Comparison of ENCODE assay signal across 10 cellular contexts in the genomic region with DNA sequence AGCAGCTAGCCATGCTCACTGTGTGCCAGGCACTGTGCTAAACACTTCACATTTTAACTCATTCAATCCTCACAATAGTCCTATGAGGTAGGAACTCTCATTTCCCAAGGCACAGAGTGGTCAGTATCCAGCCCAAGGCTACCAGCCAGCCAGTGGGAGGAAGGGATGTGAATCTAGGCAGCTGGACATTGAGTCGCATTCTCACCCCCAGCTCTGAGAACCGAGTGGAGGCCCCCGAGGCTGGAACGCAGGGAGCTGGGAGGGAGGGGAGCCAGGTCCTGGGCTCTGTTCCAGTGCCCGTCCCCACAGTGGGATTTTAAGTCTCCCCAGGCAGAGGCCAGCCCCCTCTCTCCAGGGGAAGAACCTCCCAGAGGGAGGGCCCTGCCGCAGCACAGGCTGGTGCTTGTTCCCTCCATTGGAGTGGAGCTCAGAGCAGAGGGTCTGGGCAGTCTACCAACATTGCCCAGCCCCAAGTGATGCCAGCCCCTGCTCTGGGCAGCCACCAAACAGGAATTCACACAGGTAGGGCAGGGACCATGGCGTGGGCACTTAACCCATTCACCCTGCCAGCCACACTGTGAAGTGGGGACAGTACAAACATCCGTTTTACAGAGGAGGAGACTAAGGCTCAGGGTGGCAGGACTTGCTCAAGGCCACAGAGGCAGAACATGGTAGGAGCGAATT.
A peak's percentile ranks its signal among the peaks of the same experiment; 100 is the strongest.
DNase-seq lines count a peak whose midpoint lies in the region; FAIRE-seq and TF ChIP-seq lines count a peak whose summit lies in the region.
"Had no signal": no experiment of that assay in that cellular context is flagged by ENCODE, and none has a peak within 500 bp of the region (broad histone marks: within the 10 kb centered on the region; RNA-seq: fewer than 3 reads in every experiment).

No MANE protein-coding gene starts in this region.

- no peaks in the 10 kb centered on the region for H3K79me2 ChIP-seq in ACC112 (ENCODE audit: control insufficient read depth, insufficient read depth, low read length, unreplicated experiment)
- H3K79me2 ChIP-seq: parathyroid adenoma had no signal

- intact Hi-C loops in prostate gland (cut with DNase I), result no loop called here

- H3K27ac ChIP-seq in ACC112 (ENCODE audit: low read depth, low read length) (peak overlapping the region; percentile 81), prostate gland (peak overlapping the region; percentile 79 to 80)
- H3K27ac ChIP-seq: parathyroid adenoma had no signal

- TF ChIP-seq POLR2A in prostate gland (IDR thresholded peaks at IDR 0.05) (peak; percentile 21), H54 (IDR thresholded peaks at IDR 0.05; ENCODE audit: low read depth, low read length) (no peak)

- no peak for TF ChIP-seq CTCF in fibroblast of villous mesenchyme (IDR thresholded peaks at IDR 0.05; ENCODE audit: insufficient read depth, low read depth, low read length)
- no peak for TF ChIP-seq CTCF in prostate gland (IDR thresholded peaks at IDR 0.05)

- no peak for FAIRE-seq in H54 (lab: Jason Lieb, UNC)

- peaks cover 30% of the 10 kb centered on the region for H3K4me1 ChIP-seq in ACC112 (ENCODE audit: control insufficient read depth, insufficient read depth, low read length, unreplicated experiment)
- H3K4me1 ChIP-seq in adipocyte (ENCODE audit: control insufficient read depth, insufficient read depth, low read length), result peaks cover 24% of the 10 kb centered on the region
- no peaks in the 10 kb centered on the region for H3K4me1 ChIP-seq in prostate gland (replicated peaks)
- H3K4me1 ChIP-seq: parathyroid adenoma had no signal

- peak; percentile 51 for DNase-seq in adipocyte (ENCODE audit: low read depth)
- peak; percentile 77 for DNase-seq in fibroblast of villous mesenchyme (ENCODE audit: low read depth)
- DNase-seq in prostate gland (ENCODE audit: low spot score), result peak; percentile 46
- no peak for DNase-seq in H54 (ENCODE audit: insufficient read length, low spot score)
- no peak for DNase-seq in NCI-H187 treated with DMSO at 0.1 percent for 48 hours (lab: John Stamatoyannopoulos, UW)
- no peak for DNase-seq in HT-29 (ENCODE audit: low spot score)
- DNase-seq in GF-D8 (lab: John Stamatoyannopoulos, UW), result no peak
- DNase-seq: hippocampal formation had no signal

- H3K4me3 ChIP-seq in ACC112 (ENCODE audit: low read depth, low read length) (peak overlapping the region; percentile 53), adipocyte (ENCODE audit: low read length) (peak overlapping the region; percentile 72), fibroblast of villous mesenchyme (ENCODE audit: low read depth, low read length) (no peak overlapping the region), prostate gland (no peak overlapping the region)

- H3K9ac ChIP-seq in adipocyte (ENCODE audit: low read length), result peak overlapping the region; percentile 81
- H3K9ac ChIP-seq: parathyroid adenoma had no signal

- H2AFZ ChIP-seq in ACC112 (ENCODE audit: low read length, unreplicated experiment), result peak overlapping the region; percentile 16
- H2AFZ ChIP-seq: parathyroid adenoma had no signal

- H3K27me3 ChIP-seq in ACC112 (ENCODE audit: insufficient read depth, low read length) (no peaks in the 10 kb centered on the region), adipocyte (replicated peaks; ENCODE audit: control insufficient read depth, insufficient read depth, low read length) (no peaks in the 10 kb centered on the region), prostate gland (replicated peaks; ENCODE audit: insufficient read depth) (no peaks in the 10 kb centered on the region)

- no peaks in the 10 kb centered on the region for H3K36me3 ChIP-seq in ACC112 (ENCODE audit: insufficient read depth, low read length)
- no peaks in the 10 kb centered on the region for H3K36me3 ChIP-seq in adipocyte (ENCODE audit: control insufficient read depth, insufficient read depth, low read length, severe bottlenecking)
- no peaks in the 10 kb centered on the region for H3K36me3 ChIP-seq in prostate gland

- H3K9me3 ChIP-seq in adipocyte (ENCODE audit: control insufficient read depth, low read length) (no peaks in the 10 kb centered on the region), prostate gland (no peaks in the 10 kb centered on the region)

- WGBS in prostate gland, result 24% methylated on average over 9 of the region's 9 CpGs

Comparison
In these comparisons a context has a peak if more than half of its experiments do, and no peak if none do; other contexts are left out.
1. H3K4me3 ChIP-seq: peak in ACC112 (single experiment) and adipocyte (single experiment); none in fibroblast of villous mesenchyme (single experiment) and prostate gland (0 of 2).
2. DNase-seq: peak in adipocyte (single experiment), fibroblast of villous mesenchyme (single experiment) and prostate gland (single experiment); none in H54 (single experiment), NCI-H187 treated with DMSO at 0.1 percent for 48 hours (single experiment), HT-29 (single experiment) and GF-D8 (single experiment).